Comparison of ENCODE assay signal across 14 cellular contexts in genomic region chr4:8203817-8204216, GRCh38.
"Had no signal": no experiment of that assay in that cellular context is flagged by ENCODE, and none has a peak within 500 bp of the region (broad histone marks: within the 10 kb centered on the region; RNA-seq: fewer than 3 reads in every experiment).

No MANE protein-coding gene starts in this region.

- H3K36me3 ChIP-seq: transverse colon, vagina, WERI-Rb-1 had no signal

- H3K9me3 ChIP-seq: spleen, transverse colon, vagina had no signal

- H3K27ac Mint-ChIP-seq: activated naive CD8-positive, alpha-beta T cell treated with anti-CD3 and anti-CD28 coated beads for 36 hours; activated T-helper 17 cell treated with anti-CD3 and anti-CD28 coated beads, Interleukin-2, amount 50 U/mL, for 72 hours; stimulated activated naive CD8-positive, alpha-beta T cell treated with anti-CD3 and anti-CD28 coated beads, Interleukin-15, Interleukin-2, amounts not matched to agents 100 ng/mL and 50 ng/mL, for 24 hours had no signal

- H3K36me3 Mint-ChIP-seq: natural killer cell had no signal

- H3K27me3 Mint-ChIP-seq: activated naive CD8-positive, alpha-beta T cell treated with anti-CD3 and anti-CD28 coated beads for 36 hours; activated T-helper 17 cell treated with anti-CD3 and anti-CD28 coated beads, Interleukin-2, amount 50 U/mL, for 72 hours; effector memory CD8-positive, alpha-beta T cell; stimulated activated naive CD8-positive, alpha-beta T cell treated with anti-CD3 and anti-CD28 coated beads, Interleukin-15, Interleukin-2, amounts not matched to agents 100 ng/mL and 50 ng/mL, for 24 hours had no signal

- DNase-seq: activated CD4-positive, alpha-beta T cell treated with anti-CD3 and anti-CD28 coated beads, Interleukin-2, amount 50 U/mL, for 48 hours; activated naive CD4-positive, alpha-beta T cell; activated naive CD8-positive, alpha-beta T cell treated with anti-CD3 and anti-CD28 coated beads for 36 hours; activated T-cell treated with anti-CD3 and anti-CD28 coated beads, Interleukin-2, amount 50 U/mL, for 1 hour; amniotic stem cell; effector memory CD8-positive, alpha-beta T cell; natural killer cell; nucleus accumbens; spleen; transverse colon; WERI-Rb-1 had no signal

- H3K9me3 Mint-ChIP-seq: activated naive CD8-positive, alpha-beta T cell treated with anti-CD3 and anti-CD28 coated beads for 36 hours; activated T-helper 17 cell treated with anti-CD3 and anti-CD28 coated beads, Interleukin-2, amount 50 U/mL, for 72 hours; effector memory CD8-positive, alpha-beta T cell; natural killer cell; stimulated activated naive CD8-positive, alpha-beta T cell treated with anti-CD3 and anti-CD28 coated beads, Interleukin-15, Interleukin-2, amounts not matched to agents 100 ng/mL and 50 ng/mL, for 24 hours had no signal

- ATAC-seq: activated T-helper 17 cell treated with anti-CD3 and anti-CD28 coated beads, Interleukin-2, amount 50 U/mL, for 72 hours; effector memory CD8-positive, alpha-beta T cell; natural killer cell had no signal

- H3K27ac ChIP-seq: transverse colon, vagina, WERI-Rb-1 had no signal

- H3K4me3 Mint-ChIP-seq: activated naive CD8-positive, alpha-beta T cell treated with anti-CD3 and anti-CD28 coated beads for 36 hours; activated T-helper 17 cell treated with anti-CD3 and anti-CD28 coated beads, Interleukin-2, amount 50 U/mL, for 72 hours; effector memory CD8-positive, alpha-beta T cell; natural killer cell; stimulated activated naive CD8-positive, alpha-beta T cell treated with anti-CD3 and anti-CD28 coated beads, Interleukin-15, Interleukin-2, amounts not matched to agents 100 ng/mL and 50 ng/mL, for 24 hours had no signal

- H3K27me3 ChIP-seq: spleen, transverse colon, vagina had no signal

- H3K4me3 ChIP-seq: transverse colon, vagina had no signal
